In genomic region chr1:46618746-46619415, GRCh38 we compare ENCODE assay signal across 17 cellular contexts. TPM values are rescaled to one million over a fixed set of nuclear protein-coding genes. Genes with fewer than 3 reads are reported as not detected.
"Had no signal": no experiment of that assay in that cellular context is flagged by ENCODE, and none has a peak within 500 bp of the region (broad histone marks: within the 10 kb centered on the region; RNA-seq: fewer than 3 reads in every experiment).

No MANE protein-coding gene starts in this region.

- H3K27ac Mint-ChIP-seq: activated CD4-positive, alpha-beta memory T cell treated with anti-CD3 and anti-CD28 coated beads, Interleukin-2, amount 10 ng/mL, durations not matched to agents 7 days and 5 days; endodermal cell; memory B cell had no signal

- DNase-seq: activated CD4-positive, alpha-beta memory T cell treated with anti-CD3 and anti-CD28 coated beads, Interleukin-2, amount 10 ng/mL, durations not matched to agents 7 days and 5 days; activated naive CD4-positive, alpha-beta T cell treated with anti-CD3 and anti-CD28 coated beads, Interleukin-2, amount 50 U/mL, for 16 hours; brain microvascular endothelial cell; endodermal cell; kidney; left ventricle myocardium inferior; stimulated activated CD4-positive, alpha-beta T cell treated with anti-CD3 and anti-CD28 coated beads, Interleukin-4, amount 100 ng/mL, for 1 hour; stimulated activated CD8-positive, alpha-beta memory T cell treated with anti-CD3 and anti-CD28 coated beads, Interleukin-4, amount 100 ng/mL, for 48 hours; T-cell; thyroid gland; uterus had no signal

- H3K36me3 Mint-ChIP-seq: memory B cell, T-cell had no signal

- H3K4me3 Mint-ChIP-seq: activated CD4-positive, alpha-beta memory T cell treated with anti-CD3 and anti-CD28 coated beads, Interleukin-2, amount 10 ng/mL, durations not matched to agents 7 days and 5 days; endodermal cell; memory B cell had no signal

- ATAC-seq: activated CD4-positive, CD25-positive, alpha-beta regulatory T cell treated with anti-CD3 and anti-CD28 coated beads, Interleukin-2, amount 50 U/mL, for 24 hours; T-cell had no signal

- H3K9me3 Mint-ChIP-seq: activated CD4-positive, alpha-beta memory T cell treated with anti-CD3 and anti-CD28 coated beads, Interleukin-2, amount 10 ng/mL, durations not matched to agents 7 days and 5 days; endodermal cell; memory B cell; T-cell had no signal

- FAIRE-seq: kidney had no signal

- H3K27me3 Mint-ChIP-seq: activated CD4-positive, alpha-beta memory T cell treated with anti-CD3 and anti-CD28 coated beads, Interleukin-2, amount 10 ng/mL, durations not matched to agents 7 days and 5 days; memory B cell; T-cell had no signal

RNA-seq across cellular contexts. Expression of gene TEX38, which starts 52.8 kb away (rescaled TPM):
- total RNA-seq: activated CD4-positive, alpha-beta memory T cell treated with anti-CD3 and anti-CD28 coated beads, Interleukin-2, amount 10 ng/mL, durations not matched to agents 7 days and 5 days; dermis microvascular lymphatic vessel endothelial cell; hepatocyte; renal cortical epithelial cell; T-cell; uterus had no signal
- polyA plus RNA-seq: esophagus had no signal
